Comparison of ENCODE assay signal across 3 cellular contexts in the genomic region with DNA sequence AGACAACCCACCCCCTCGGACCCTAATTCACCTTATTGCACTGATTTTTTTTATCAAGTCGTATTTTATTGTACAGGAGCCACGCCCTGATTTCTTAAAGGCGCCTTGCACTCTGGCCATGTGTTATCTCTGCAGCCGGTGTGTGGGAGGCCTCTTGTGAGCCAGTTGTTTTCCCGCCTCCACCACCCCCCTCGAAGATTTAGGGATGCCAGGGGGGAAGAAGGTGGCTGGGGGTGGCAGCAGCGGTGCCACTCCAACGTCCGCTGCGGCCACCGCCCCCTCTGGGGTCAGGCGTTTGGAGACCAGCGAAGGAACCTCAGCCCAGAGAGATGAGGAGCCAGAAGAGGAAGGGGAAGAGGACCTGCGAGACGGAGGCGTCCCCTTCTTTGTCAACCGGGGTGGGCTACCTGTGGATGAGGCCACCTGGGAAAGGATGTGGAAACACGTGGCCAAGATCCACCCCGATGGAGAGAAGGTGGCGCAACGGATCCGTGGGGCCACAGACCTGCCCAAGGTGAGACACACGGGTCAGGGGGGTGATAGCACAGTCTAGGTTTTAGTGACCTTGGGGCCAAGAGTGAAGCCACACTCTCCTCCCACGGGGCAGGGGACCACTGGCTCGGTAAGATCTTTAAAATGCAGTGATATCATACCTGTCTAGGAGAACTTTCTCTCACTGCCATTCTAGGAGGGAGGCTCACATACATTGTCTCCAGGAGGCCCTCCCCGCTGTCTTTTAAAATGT.
TF ChIP-seq lines count a peak whose summit lies in the region.

No MANE protein-coding gene starts in this region.

TF ChIP-seq in SK-N-SH, 30 proteins besides CTCF, POLR2A, EP300 and RAD21 (continues in another document):
- no peak for TF ChIP-seq CHD2 (IDR thresholded peaks at IDR 0.05; ENCODE audit: low read length, partially characterized antibody)
- TF ChIP-seq, protein P1, sequence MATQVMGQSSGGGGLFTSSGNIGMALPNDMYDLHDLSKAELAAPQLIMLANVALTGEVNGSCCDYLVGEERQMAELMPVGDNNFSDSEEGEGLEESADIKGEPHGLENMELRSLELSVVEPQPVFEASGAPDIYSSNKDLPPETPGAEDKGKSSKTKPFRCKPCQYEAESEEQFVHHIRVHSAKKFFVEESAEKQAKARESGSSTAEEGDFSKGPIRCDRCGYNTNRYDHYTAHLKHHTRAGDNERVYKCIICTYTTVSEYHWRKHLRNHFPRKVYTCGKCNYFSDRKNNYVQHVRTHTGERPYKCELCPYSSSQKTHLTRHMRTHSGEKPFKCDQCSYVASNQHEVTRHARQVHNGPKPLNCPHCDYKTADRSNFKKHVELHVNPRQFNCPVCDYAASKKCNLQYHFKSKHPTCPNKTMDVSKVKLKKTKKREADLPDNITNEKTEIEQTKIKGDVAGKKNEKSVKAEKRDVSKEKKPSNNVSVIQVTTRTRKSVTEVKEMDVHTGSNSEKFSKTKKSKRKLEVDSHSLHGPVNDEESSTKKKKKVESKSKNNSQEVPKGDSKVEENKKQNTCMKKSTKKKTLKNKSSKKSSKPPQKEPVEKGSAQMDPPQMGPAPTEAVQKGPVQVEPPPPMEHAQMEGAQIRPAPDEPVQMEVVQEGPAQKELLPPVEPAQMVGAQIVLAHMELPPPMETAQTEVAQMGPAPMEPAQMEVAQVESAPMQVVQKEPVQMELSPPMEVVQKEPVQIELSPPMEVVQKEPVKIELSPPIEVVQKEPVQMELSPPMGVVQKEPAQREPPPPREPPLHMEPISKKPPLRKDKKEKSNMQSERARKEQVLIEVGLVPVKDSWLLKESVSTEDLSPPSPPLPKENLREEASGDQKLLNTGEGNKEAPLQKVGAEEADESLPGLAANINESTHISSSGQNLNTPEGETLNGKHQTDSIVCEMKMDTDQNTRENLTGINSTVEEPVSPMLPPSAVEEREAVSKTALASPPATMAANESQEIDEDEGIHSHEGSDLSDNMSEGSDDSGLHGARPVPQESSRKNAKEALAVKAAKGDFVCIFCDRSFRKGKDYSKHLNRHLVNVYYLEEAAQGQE (IDR thresholded peaks at IDR 0.05; ENCODE audit: low read depth, low read length), result no peak
- TF ChIP-seq, protein P2, sequence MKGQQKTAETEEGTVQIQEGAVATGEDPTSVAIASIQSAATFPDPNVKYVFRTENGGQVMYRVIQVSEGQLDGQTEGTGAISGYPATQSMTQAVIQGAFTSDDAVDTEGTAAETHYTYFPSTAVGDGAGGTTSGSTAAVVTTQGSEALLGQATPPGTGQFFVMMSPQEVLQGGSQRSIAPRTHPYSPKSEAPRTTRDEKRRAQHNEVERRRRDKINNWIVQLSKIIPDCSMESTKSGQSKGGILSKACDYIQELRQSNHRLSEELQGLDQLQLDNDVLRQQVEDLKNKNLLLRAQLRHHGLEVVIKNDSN (IDR thresholded peaks at IDR 0.05; ENCODE audit: borderline replicate concordance, low read depth), result no peak
- TF ChIP-seq, protein P3, sequence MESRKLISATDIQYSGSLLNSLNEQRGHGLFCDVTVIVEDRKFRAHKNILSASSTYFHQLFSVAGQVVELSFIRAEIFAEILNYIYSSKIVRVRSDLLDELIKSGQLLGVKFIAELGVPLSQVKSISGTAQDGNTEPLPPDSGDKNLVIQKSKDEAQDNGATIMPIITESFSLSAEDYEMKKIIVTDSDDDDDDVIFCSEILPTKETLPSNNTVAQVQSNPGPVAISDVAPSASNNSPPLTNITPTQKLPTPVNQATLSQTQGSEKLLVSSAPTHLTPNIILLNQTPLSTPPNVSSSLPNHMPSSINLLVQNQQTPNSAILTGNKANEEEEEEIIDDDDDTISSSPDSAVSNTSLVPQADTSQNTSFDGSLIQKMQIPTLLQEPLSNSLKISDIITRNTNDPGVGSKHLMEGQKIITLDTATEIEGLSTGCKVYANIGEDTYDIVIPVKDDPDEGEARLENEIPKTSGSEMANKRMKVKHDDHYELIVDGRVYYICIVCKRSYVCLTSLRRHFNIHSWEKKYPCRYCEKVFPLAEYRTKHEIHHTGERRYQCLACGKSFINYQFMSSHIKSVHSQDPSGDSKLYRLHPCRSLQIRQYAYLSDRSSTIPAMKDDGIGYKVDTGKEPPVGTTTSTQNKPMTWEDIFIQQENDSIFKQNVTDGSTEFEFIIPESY (IDR thresholded peaks at IDR 0.05; ENCODE audit: borderline replicate concordance, low read depth), result no peak
- TF ChIP-seq RFX5 (IDR thresholded peaks at IDR 0.05; ENCODE audit: low read length), result no peak
- TF ChIP-seq MEF2A (IDR thresholded peaks at IDR 0.05; ENCODE audit: borderline replicate concordance, low read depth), result no peak
- TF ChIP-seq RXRA (IDR thresholded peaks at IDR 0.05; ENCODE audit: borderline replicate concordance, low read depth), result no peak

TF ChIP-seq in SK-N-SH treated with all-trans-retinoic acid at 6 μM for 48 hours, 23 proteins besides CTCF, POLR2A, EP300 and RAD21 (continues in another document):
- TF ChIP-seq TOX (CRISPR knock-in tag; IDR thresholded peaks at IDR 0.05; ENCODE audit: borderline replicate concordance), result no peak
- no peak for TF ChIP-seq RARB (CRISPR knock-in tag; IDR thresholded peaks at IDR 0.05)
- TF ChIP-seq, protein P4, sequence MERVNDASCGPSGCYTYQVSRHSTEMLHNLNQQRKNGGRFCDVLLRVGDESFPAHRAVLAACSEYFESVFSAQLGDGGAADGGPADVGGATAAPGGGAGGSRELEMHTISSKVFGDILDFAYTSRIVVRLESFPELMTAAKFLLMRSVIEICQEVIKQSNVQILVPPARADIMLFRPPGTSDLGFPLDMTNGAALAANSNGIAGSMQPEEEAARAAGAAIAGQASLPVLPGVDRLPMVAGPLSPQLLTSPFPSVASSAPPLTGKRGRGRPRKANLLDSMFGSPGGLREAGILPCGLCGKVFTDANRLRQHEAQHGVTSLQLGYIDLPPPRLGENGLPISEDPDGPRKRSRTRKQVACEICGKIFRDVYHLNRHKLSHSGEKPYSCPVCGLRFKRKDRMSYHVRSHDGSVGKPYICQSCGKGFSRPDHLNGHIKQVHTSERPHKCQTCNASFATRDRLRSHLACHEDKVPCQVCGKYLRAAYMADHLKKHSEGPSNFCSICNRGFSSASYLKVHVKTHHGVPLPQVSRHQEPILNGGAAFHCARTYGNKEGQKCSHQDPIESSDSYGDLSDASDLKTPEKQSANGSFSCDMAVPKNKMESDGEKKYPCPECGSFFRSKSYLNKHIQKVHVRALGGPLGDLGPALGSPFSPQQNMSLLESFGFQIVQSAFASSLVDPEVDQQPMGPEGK (CRISPR knock-in tag; IDR thresholded peaks at IDR 0.05; ENCODE audit: borderline replicate concordance), result no peak
- TF ChIP-seq ARNTL (CRISPR knock-in tag; IDR thresholded peaks at IDR 0.05; ENCODE audit: borderline replicate concordance, low read depth), result no peak
- TF ChIP-seq ISL1 (CRISPR knock-in tag; IDR thresholded peaks at IDR 0.05), result no peak
- TF ChIP-seq, protein P5, sequence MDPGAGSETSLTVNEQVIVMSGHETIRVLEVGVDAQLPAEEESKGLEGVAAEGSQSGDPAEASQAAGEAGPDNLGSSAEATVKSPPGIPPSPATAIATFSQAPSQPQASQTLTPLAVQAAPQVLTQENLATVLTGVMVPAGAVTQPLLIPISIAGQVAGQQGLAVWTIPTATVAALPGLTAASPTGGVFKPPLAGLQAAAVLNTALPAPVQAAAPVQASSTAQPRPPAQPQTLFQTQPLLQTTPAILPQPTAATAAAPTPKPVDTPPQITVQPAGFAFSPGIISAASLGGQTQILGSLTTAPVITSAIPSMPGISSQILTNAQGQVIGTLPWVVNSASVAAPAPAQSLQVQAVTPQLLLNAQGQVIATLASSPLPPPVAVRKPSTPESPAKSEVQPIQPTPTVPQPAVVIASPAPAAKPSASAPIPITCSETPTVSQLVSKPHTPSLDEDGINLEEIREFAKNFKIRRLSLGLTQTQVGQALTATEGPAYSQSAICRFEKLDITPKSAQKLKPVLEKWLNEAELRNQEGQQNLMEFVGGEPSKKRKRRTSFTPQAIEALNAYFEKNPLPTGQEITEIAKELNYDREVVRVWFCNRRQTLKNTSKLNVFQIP (CRISPR knock-in tag; IDR thresholded peaks at IDR 0.05; ENCODE audit: borderline replicate concordance, low read depth), result no peak
- TF ChIP-seq TCF4 (CRISPR knock-in tag; IDR thresholded peaks at IDR 0.05; ENCODE audit: borderline replicate concordance), result no peak
- TF ChIP-seq, protein P6, sequence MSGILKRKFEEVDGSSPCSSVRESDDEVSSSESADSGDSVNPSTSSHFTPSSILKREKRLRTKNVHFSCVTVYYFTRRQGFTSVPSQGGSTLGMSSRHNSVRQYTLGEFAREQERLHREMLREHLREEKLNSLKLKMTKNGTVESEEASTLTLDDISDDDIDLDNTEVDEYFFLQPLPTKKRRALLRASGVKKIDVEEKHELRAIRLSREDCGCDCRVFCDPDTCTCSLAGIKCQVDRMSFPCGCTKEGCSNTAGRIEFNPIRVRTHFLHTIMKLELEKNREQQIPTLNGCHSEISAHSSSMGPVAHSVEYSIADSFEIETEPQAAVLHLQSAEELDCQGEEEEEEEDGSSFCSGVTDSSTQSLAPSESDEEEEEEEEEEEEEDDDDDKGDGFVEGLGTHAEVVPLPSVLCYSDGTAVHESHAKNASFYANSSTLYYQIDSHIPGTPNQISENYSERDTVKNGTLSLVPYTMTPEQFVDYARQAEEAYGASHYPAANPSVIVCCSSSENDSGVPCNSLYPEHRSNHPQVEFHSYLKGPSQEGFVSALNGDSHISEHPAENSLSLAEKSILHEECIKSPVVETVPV (CRISPR knock-in tag; IDR thresholded peaks at IDR 0.05), result no peak
- no peak for TF ChIP-seq BACH2 (CRISPR knock-in tag; IDR thresholded peaks at IDR 0.05; ENCODE audit: borderline replicate concordance)
- TF ChIP-seq ZFP3 (CRISPR knock-in tag; IDR thresholded peaks at IDR 0.05), result no peak
- no peak for TF ChIP-seq SNAI2 (CRISPR knock-in tag; IDR thresholded peaks at IDR 0.05)

TF ChIP-seq in HepG2, 621 proteins besides CTCF, POLR2A, EP300 and RAD21:
- TF ChIP-seq THYN1 (CRISPR knock-in tag; IDR thresholded peaks at IDR 0.05; ENCODE audit: borderline replicate concordance, low read depth) (no peak), ZNF883 (CRISPR knock-in tag; IDR thresholded peaks at IDR 0.05; ENCODE audit: not compliant biosample characterization) (no peak), ZNF619 (CRISPR knock-in tag; IDR thresholded peaks at IDR 0.05) (no peak), SRY (CRISPR knock-in tag; IDR thresholded peaks at IDR 0.05) (no peak), PHF8 (CRISPR knock-in tag; IDR thresholded peaks at IDR 0.05) (no peak), ZFP1 (CRISPR knock-in tag; IDR thresholded peaks at IDR 0.05) (no peak)
- TF ChIP-seq, protein P7, sequence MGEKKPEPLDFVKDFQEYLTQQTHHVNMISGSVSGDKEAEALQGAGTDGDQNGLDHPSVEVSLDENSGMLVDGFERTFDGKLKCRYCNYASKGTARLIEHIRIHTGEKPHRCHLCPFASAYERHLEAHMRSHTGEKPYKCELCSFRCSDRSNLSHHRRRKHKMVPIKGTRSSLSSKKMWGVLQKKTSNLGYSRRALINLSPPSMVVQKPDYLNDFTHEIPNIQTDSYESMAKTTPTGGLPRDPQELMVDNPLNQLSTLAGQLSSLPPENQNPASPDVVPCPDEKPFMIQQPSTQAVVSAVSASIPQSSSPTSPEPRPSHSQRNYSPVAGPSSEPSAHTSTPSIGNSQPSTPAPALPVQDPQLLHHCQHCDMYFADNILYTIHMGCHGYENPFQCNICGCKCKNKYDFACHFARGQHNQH (CRISPR knock-in tag; IDR thresholded peaks at IDR 0.05), result no peak
- TF ChIP-seq, protein P8, sequence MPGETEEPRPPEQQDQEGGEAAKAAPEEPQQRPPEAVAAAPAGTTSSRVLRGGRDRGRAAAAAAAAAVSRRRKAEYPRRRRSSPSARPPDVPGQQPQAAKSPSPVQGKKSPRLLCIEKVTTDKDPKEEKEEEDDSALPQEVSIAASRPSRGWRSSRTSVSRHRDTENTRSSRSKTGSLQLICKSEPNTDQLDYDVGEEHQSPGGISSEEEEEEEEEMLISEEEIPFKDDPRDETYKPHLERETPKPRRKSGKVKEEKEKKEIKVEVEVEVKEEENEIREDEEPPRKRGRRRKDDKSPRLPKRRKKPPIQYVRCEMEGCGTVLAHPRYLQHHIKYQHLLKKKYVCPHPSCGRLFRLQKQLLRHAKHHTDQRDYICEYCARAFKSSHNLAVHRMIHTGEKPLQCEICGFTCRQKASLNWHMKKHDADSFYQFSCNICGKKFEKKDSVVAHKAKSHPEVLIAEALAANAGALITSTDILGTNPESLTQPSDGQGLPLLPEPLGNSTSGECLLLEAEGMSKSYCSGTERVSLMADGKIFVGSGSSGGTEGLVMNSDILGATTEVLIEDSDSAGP (CRISPR knock-in tag; IDR thresholded peaks at IDR 0.05; ENCODE audit: borderline replicate concordance), result 0 out of 2 replicates have a peak, but pooled peaks have one; percentile 17
- TF ChIP-seq, protein P9, sequence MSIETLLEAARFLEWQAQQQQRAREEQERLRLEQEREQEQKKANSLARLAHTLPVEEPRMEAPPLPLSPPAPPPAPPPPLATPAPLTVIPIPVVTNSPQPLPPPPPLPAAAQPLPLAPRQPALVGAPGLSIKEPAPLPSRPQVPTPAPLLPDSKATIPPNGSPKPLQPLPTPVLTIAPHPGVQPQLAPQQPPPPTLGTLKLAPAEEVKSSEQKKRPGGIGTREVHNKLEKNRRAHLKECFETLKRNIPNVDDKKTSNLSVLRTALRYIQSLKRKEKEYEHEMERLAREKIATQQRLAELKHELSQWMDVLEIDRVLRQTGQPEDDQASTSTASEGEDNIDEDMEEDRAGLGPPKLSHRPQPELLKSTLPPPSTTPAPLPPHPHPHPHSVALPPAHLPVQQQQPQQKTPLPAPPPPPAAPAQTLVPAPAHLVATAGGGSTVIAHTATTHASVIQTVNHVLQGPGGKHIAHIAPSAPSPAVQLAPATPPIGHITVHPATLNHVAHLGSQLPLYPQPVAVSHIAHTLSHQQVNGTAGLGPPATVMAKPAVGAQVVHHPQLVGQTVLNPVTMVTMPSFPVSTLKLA (IDR thresholded peaks at IDR 0.05), result peak; percentile 36; the same call in 1 of the 2 replicates
- TF ChIP-seq, protein P10, sequence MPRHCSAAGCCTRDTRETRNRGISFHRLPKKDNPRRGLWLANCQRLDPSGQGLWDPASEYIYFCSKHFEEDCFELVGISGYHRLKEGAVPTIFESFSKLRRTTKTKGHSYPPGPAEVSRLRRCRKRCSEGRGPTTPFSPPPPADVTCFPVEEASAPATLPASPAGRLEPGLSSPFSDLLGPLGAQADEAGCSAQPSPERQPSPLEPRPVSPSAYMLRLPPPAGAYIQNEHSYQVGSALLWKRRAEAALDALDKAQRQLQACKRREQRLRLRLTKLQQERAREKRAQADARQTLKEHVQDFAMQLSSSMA (CRISPR knock-in tag; IDR thresholded peaks at IDR 0.05), result no peak
- TF ChIP-seq, protein P11, sequence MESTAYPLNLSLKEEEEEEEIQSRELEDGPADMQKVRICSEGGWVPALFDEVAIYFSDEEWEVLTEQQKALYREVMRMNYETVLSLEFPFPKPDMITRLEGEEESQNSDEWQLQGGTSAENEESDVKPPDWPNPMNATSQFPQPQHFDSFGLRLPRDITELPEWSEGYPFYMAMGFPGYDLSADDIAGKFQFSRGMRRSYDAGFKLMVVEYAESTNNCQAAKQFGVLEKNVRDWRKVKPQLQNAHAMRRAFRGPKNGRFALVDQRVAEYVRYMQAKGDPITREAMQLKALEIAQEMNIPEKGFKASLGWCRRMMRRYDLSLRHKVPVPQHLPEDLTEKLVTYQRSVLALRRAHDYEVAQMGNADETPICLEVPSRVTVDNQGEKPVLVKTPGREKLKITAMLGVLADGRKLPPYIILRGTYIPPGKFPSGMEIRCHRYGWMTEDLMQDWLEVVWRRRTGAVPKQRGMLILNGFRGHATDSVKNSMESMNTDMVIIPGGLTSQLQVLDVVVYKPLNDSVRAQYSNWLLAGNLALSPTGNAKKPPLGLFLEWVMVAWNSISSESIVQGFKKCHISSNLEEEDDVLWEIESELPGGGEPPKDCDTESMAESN (CRISPR knock-in tag; conservative IDR thresholded peaks at IDR 0.05), result no peak
- TF ChIP-seq, protein P12, sequence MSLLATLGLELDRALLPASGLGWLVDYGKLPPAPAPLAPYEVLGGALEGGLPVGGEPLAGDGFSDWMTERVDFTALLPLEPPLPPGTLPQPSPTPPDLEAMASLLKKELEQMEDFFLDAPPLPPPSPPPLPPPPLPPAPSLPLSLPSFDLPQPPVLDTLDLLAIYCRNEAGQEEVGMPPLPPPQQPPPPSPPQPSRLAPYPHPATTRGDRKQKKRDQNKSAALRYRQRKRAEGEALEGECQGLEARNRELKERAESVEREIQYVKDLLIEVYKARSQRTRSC (CRISPR knock-in tag; IDR thresholded peaks at IDR 0.05; ENCODE audit: low read depth), result no peak
